Comparison of ENCODE assay signal across 8 cellular contexts in genomic region chr17:20944014-20944905, GRCh38.
DNase-seq lines count a peak whose midpoint lies in the region; ATAC-seq, FAIRE-seq and TF ChIP-seq lines count a peak whose summit lies in the region.

No MANE protein-coding gene starts in this region.

- H3K36me3 ChIP-seq in cardiac muscle cell = peaks cover 7% of the 10 kb centered on the region
- H3K36me3 ChIP-seq in OCI-LY3 (replicated peaks; ENCODE audit: low read depth, low read length) = no peaks in the 10 kb centered on the region

- no peak overlapping the region for H2AFZ ChIP-seq in OCI-LY3 (ENCODE audit: low read depth, low read length)

- intact Hi-C loops in cardiac septum (cut with DNase I) = no loop called here

- H3K4me3 ChIP-seq in cardiac muscle cell (no peak overlapping the region), OCI-LY3 (ENCODE audit: low read length) (peak overlapping the region; percentile 37; the same call in 1 of the 2 replicates)

- TF ChIP-seq POLR2A in H54 (IDR thresholded peaks at IDR 0.05; ENCODE audit: low read depth, low read length) = no peak

- no peaks in the 10 kb centered on the region for H3K9me3 ChIP-seq in cardiac muscle cell (ENCODE audit: low read depth)
- H3K9me3 ChIP-seq in OCI-LY3 (ENCODE audit: insufficient read depth, low read length) = no peaks in the 10 kb centered on the region

- no peak overlapping the region for H3K4me3 Mint-ChIP-seq in endothelial cell (ENCODE audit: unreplicated experiment)

- TF ChIP-seq CTCF in cardiac muscle cell (IDR thresholded peaks at IDR 0.05; ENCODE audit: low read depth, low read length) (no peak), OCI-LY3 (IDR thresholded peaks at IDR 0.05; ENCODE audit: low read depth, low read length) (peak; percentile 42), endothelial cell (IDR thresholded peaks at IDR 0.05; ENCODE audit: unreplicated experiment) (peak; percentile 19)

- ATAC-seq in GM21576 (IDR thresholded peaks at IDR 0.05; ENCODE audit: unreplicated experiment) (no peak), GM18867 (IDR thresholded peaks at IDR 0.05; ENCODE audit: unreplicated experiment) (no peak)

- H3K27me3 Mint-ChIP-seq in endothelial cell (ENCODE audit: unreplicated experiment) = peaks cover 2% of the 10 kb centered on the region

- no peaks in the 10 kb centered on the region for H3K36me3 Mint-ChIP-seq in endothelial cell (ENCODE audit: low read depth, unreplicated experiment)

- no peaks in the 10 kb centered on the region for H3K79me2 ChIP-seq in OCI-LY3 (ENCODE audit: low read length)

- no peaks in the 10 kb centered on the region for H3K9me3 Mint-ChIP-seq in endothelial cell (ENCODE audit: unreplicated experiment)

- no peak for FAIRE-seq in H54 (lab: Jason Lieb, UNC)

- H3K4me1 Mint-ChIP-seq in endothelial cell (ENCODE audit: unreplicated experiment) = no peaks in the 10 kb centered on the region

- H3K9ac ChIP-seq in OCI-LY3 (ENCODE audit: low read length) = no peak overlapping the region

- H3K27me3 ChIP-seq in cardiac muscle cell (no peaks in the 10 kb centered on the region), OCI-LY3 (ENCODE audit: low read depth, low read length) (no peaks in the 10 kb centered on the region)

- H3K4me1 ChIP-seq in cardiac muscle cell (ENCODE audit: low read depth) (no peaks in the 10 kb centered on the region), OCI-LY3 (ENCODE audit: low read length) (peaks cover 4% of the 10 kb centered on the region; the same call in 1 of the 2 replicates)

- H3K4me2 ChIP-seq in OCI-LY3 (ENCODE audit: low read length) = peak overlapping the region; percentile 54

- no peak overlapping the region for H3K27ac Mint-ChIP-seq in endothelial cell (ENCODE audit: unreplicated experiment)

- DNase-seq in cardiac muscle cell (ENCODE audit: low read depth in 1 of 2, low spot score in 1 of 2) = peak in 1 of 2 donors; percentile 49
- no peak for DNase-seq in cardiac septum (ENCODE audit: low spot score)
- DNase-seq in endothelial cell (ENCODE audit: low spot score) = peak; percentile 24
- peak; percentile 3 for DNase-seq in stimulated activated CD4-positive, alpha-beta T cell treated with anti-CD3 and anti-CD28 coated beads, Interleukin-12 subunit alpha, Interleukin-12 subunit beta, amount 100 ng/mL, for 4 hours
- DNase-seq in H54 (ENCODE audit: insufficient read length, low spot score) = no peak

- H3K27ac ChIP-seq in cardiac muscle cell (peak overlapping the region; percentile 32), OCI-LY3 (ENCODE audit: low read length) (no peak overlapping the region)

- no peaks in the 10 kb centered on the region for H4K20me1 ChIP-seq in OCI-LY3 (ENCODE audit: insufficient read depth, low read length)

Comparison
In these comparisons a context has a peak if more than half of its experiments do, and no peak if none do; other contexts are left out.
1. DNase-seq: peak in endothelial cell (single experiment) and stimulated activated CD4-positive, alpha-beta T cell treated with anti-CD3 and anti-CD28 coated beads, Interleukin-12 subunit alpha, Interleukin-12 subunit beta, amount 100 ng/mL, for 4 hours (single experiment); none in cardiac septum (single experiment) and H54 (single experiment).